34 cellular contexts compared by ENCODE assay signal in the genomic region with DNA sequence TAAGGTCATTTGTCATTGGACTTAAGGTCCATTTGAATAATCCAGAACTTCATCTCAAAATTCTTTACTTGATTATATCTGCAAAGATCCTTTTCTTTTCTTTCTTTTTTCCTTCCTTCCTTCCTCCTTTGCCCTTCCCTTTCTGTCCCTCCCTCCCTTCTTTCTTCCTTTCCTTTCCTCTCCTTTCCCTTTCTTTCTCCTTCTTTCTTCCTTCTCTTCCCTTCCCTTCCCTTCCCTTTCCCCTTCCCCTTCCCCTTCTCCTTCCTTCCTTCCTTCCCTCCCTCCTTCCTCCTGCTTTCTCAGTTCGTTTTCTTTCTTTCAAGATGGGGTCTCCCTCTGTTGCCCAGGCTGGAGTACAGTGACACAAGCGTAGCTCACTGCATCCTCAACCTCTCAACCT. TPM values are rescaled to one million over a fixed set of nuclear protein-coding genes. Genes with fewer than 3 reads are reported as not detected.
"Had no signal": no experiment of that assay in that cellular context is flagged by ENCODE, and none has a peak within 500 bp of the region (broad histone marks: within the 10 kb centered on the region; RNA-seq: fewer than 3 reads in every experiment).

No MANE protein-coding gene starts in this region.

- H3K4me3 Mint-ChIP-seq: immature natural killer cell; mesothelial cell of epicardium; naive B cell; natural killer cell; nephron progenitor cell; neural progenitor cell; stimulated activated effector memory CD8-positive, alpha-beta T cell treated with anti-CD3 and anti-CD28 coated beads, Interleukin-12 subunit alpha, Interleukin-12 subunit beta, amount 100 ng/mL, for 72 hours; stimulated activated naive CD8-positive, alpha-beta T cell treated with anti-CD3 and anti-CD28 coated beads, Interleukin-15, amount 100 ng/mL, for 72 hours; type B pancreatic cell had no signal

- H3K36me3 ChIP-seq: left lung, lower lobe of right lung, neural progenitor cell, ovary, prostate gland, sigmoid colon, spleen, tibial nerve, vagina had no signal

- H3K9me3 ChIP-seq: left lung, lower lobe of right lung, ovary, prostate gland, sigmoid colon, vagina had no signal

- H3K4me3 ChIP-seq: left lung, lower lobe of right lung, neural progenitor cell, ovary, prostate gland, sigmoid colon, spleen, tibial nerve, vagina had no signal

- H3K4me2 ChIP-seq: neural progenitor cell had no signal

- H3K36me3 Mint-ChIP-seq: immature natural killer cell, mesothelial cell of epicardium, natural killer cell, neural progenitor cell, type B pancreatic cell had no signal

- ATAC-seq: left colon; left lung; lower lobe of right lung; natural killer cell; right cardiac atrium; stimulated activated effector memory CD8-positive, alpha-beta T cell treated with anti-CD3 and anti-CD28 coated beads, Interleukin-12 subunit alpha, Interleukin-12 subunit beta, amount 100 ng/mL, for 72 hours; stimulated activated naive CD8-positive, alpha-beta T cell treated with anti-CD3 and anti-CD28 coated beads, Interleukin-15, amount 100 ng/mL, for 72 hours had no signal

- DNase-seq: hypothalamus; immature natural killer cell; left colon; left lung; lower lobe of right lung; mammary epithelial cell; mesenchymal stem cell; naive B cell; natural killer cell; nephron progenitor cell; ovary; retina; right cardiac atrium; sigmoid colon; small intestine; stimulated activated CD4-positive, alpha-beta T cell treated with anti-CD3 and anti-CD28 coated beads, Interleukin-4, amount 100 ng/mL, for 24 hours; stimulated activated naive CD4-positive, alpha-beta T cell treated with Interleukin-2 at 50 U/mL for 16 hours; stimulated activated naive CD8-positive, alpha-beta T cell treated with anti-CD3 and anti-CD28 coated beads, Interleukin-15, amount 100 ng/mL, for 72 hours; substantia nigra had no signal

- H3K9me3 Mint-ChIP-seq: immature natural killer cell; natural killer cell; stimulated activated effector memory CD8-positive, alpha-beta T cell treated with anti-CD3 and anti-CD28 coated beads, Interleukin-12 subunit alpha, Interleukin-12 subunit beta, amount 100 ng/mL, for 72 hours; type B pancreatic cell had no signal

- FAIRE-seq: islet of Langerhans, kidney, small intestine had no signal

- H3K4me1 ChIP-seq: neural progenitor cell, prostate gland had no signal

- H3K27me3 ChIP-seq: neural progenitor cell, ovary, sigmoid colon, spleen, tibial nerve, vagina had no signal

- H3K9ac ChIP-seq: neural progenitor cell had no signal

- H3K4me1 Mint-ChIP-seq: immature natural killer cell, mesothelial cell of epicardium, naive B cell, natural killer cell, neural progenitor cell had no signal

- H3K27me3 Mint-ChIP-seq: stimulated activated naive CD8-positive, alpha-beta T cell treated with anti-CD3 and anti-CD28 coated beads, Interleukin-15, amount 100 ng/mL, for 72 hours; type B pancreatic cell had no signal

- H3K27ac ChIP-seq: left lung, lower lobe of right lung, neural progenitor cell, ovary, prostate gland, sigmoid colon, tibial nerve, vagina had no signal

- H3K27ac Mint-ChIP-seq: immature natural killer cell; mesothelial cell of epicardium; natural killer cell; nephron progenitor cell; neural progenitor cell; stimulated activated effector memory CD8-positive, alpha-beta T cell treated with anti-CD3 and anti-CD28 coated beads, Interleukin-12 subunit alpha, Interleukin-12 subunit beta, amount 100 ng/mL, for 72 hours; type B pancreatic cell had no signal

RNA-seq across cellular contexts. Expression of gene CA6, which starts 35.5 kb away (rescaled TPM):
- total RNA-seq: kidney, left colon, left lung, liver, lower lobe of right lung, mesothelial cell of epicardium, natural killer cell, omental fat pad, ovary, prostate gland, right cardiac atrium, sigmoid colon, temporal lobe, tibial nerve, urinary bladder, vagina had no signal
- polyA plus RNA-seq: immature natural killer cell, liver, ovary, right cardiac atrium, small intestine, urinary bladder had no signal

RNA-seq across cellular contexts. Expression of gene SLC2A7, which starts 45.1 kb away (rescaled TPM):
- total RNA-seq: kidney, left colon, liver, lower lobe of right lung, mammary epithelial cell, mesothelial cell of epicardium, mononuclear cell, natural killer cell, omental fat pad, ovary, prostate gland, right cardiac atrium, sigmoid colon, spleen, temporal lobe, tibial nerve, urinary bladder, vagina had no signal
- polyA plus RNA-seq: immature natural killer cell, liver, mammary epithelial cell, ovary, right cardiac atrium, spleen, urinary bladder had no signal
